In the genomic region with DNA sequence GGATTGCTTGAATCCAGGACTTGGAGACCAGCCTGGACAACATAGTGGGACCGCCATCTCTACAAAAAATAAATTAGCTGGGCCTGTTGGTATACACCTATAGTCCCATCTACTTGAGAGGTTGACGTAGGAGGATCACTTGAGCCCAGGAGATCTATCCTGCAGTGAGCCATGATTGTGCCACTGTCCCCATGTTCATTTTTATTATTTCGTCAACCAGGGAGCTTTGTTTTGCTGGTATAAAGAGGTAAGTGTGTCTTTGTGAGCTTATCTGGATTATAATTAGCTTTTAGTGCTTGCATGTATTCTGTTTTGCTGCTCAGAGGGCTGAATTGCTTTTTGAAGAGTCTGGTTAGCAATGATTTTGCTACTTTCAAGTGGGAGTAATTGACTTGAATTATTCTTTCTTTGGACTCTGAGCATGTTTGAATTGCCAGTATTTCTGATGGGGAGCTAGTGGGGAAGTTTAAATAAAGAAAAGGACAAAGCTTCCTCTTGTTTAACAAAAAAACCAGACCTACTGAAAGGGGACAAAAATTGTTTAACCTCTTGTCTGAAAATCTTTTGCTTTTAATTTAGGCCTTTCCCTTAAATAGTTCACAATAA, we compare ENCODE assay signal across 15 cellular contexts. TPM values are rescaled to one million over a fixed set of nuclear protein-coding genes. Genes with fewer than 3 reads are reported as not detected.
DNase-seq lines count a peak whose midpoint lies in the region; ATAC-seq and TF ChIP-seq lines count a peak whose summit lies in the region.
"Had no signal": no experiment of that assay in that cellular context is flagged by ENCODE, and none has a peak within 500 bp of the region (broad histone marks: within the 10 kb centered on the region; RNA-seq: fewer than 3 reads in every experiment).

No MANE protein-coding gene starts in this region.

- no peak overlapping the region for H3K4me3 Mint-ChIP-seq in nephron

- H3K4me3 ChIP-seq in Karpas-422 (ENCODE audit: low read length) (no peak overlapping the region), SK-N-MC (no peak overlapping the region)
- H3K4me3 ChIP-seq: esophagus squamous epithelium, pancreas, stomach had no signal

- H3K27me3 Mint-ChIP-seq in nephron (ENCODE audit: low read depth), result peaks cover 3% of the 10 kb centered on the region

- no peak overlapping the region for H2AFZ ChIP-seq in Karpas-422 (ENCODE audit: low read length)

- H3K9me3 ChIP-seq in Karpas-422 (ENCODE audit: low read length) (no peaks in the 10 kb centered on the region), SK-N-MC (ENCODE audit: low read depth, low read length) (no peaks in the 10 kb centered on the region)
- H3K9me3 ChIP-seq: Caco-2, esophagus squamous epithelium, pancreas, stomach had no signal

- H3K36me3 ChIP-seq in Karpas-422 (ENCODE audit: insufficient read depth, low read length) (peaks cover 12% of the 10 kb centered on the region; the same call in 1 of the 2 replicates), SK-N-MC (ENCODE audit: insufficient read depth, low read length) (peaks cover 10% of the 10 kb centered on the region; the same call in 1 of the 2 replicates)

- peaks cover 16% of the 10 kb centered on the region for H3K4me1 Mint-ChIP-seq in nephron

- no peaks in the 10 kb centered on the region for H3K9me2 ChIP-seq in Karpas-422 (replicated peaks; ENCODE audit: insufficient read depth, low read length)

- H3K9me3 Mint-ChIP-seq in nephron, result no peaks in the 10 kb centered on the region

- peaks cover 63% of the 10 kb centered on the region for H3K79me2 ChIP-seq in Karpas-422 (ENCODE audit: low read length)

- no peak overlapping the region for H3K4me2 ChIP-seq in Karpas-422 (ENCODE audit: low read depth, low read length, poor library complexity, severe bottlenecking)

- H3K36me3 Mint-ChIP-seq in nephron (ENCODE audit: low read depth), result peaks cover 37% of the 10 kb centered on the region

- peaks cover 24% of the 10 kb centered on the region for H3K4me1 ChIP-seq in Karpas-422 (ENCODE audit: low read length)
- H3K4me1 ChIP-seq: pancreas had no signal

- TF ChIP-seq CTCF in nephron (IDR thresholded peaks at IDR 0.05; ENCODE audit: unreplicated experiment in 3 of 3), result no peak

- H3K27me3 ChIP-seq in Karpas-422 (ENCODE audit: low read length), result no peaks in the 10 kb centered on the region
- H3K27me3 ChIP-seq: esophagus squamous epithelium, pancreas, stomach had no signal

- H3K9ac ChIP-seq in Karpas-422 (ENCODE audit: low read length), result peak overlapping the region; percentile 10; the same call in 1 of the 2 replicates
- H3K9ac ChIP-seq in SK-N-MC (ENCODE audit: insufficient read length), result no peak overlapping the region

- no peak for TF ChIP-seq POLR2A in erythroblast (IDR thresholded peaks at IDR 0.05; ENCODE audit: low read length)

- no peaks in the 10 kb centered on the region for H4K20me1 ChIP-seq in Karpas-422 (ENCODE audit: insufficient read depth, low read depth, low read length)

- H3K27ac Mint-ChIP-seq in nephron, result peak overlapping the region; percentile 5 to 79 (median 69)

- DNase-seq in Ammon's horn (ENCODE audit: low spot score) (peak; percentile 15), Karpas-422 (no peak), SK-N-MC (ENCODE audit: low read depth, low spot score) (no peak), HPDE6-E6E7 (ENCODE audit: extremely low spot score) (no peak), AML-193 (lab: John Stamatoyannopoulos, UW) (no peak), erythroblast (lab: John Stamatoyannopoulos, UW) (no peak)
- DNase-seq: activated CD4-positive, CD25-positive, alpha-beta regulatory T cell; Caco-2; esophagus squamous epithelium; NCI-H1092 treated with DMSO at 0.1 percent for 48 hours; pancreas; stomach had no signal

- no peak for ATAC-seq in GM19351 (IDR thresholded peaks at IDR 0.05; ENCODE audit: unreplicated experiment)
- ATAC-seq: pancreas, Right ventricle myocardium inferior had no signal

- H3K27ac ChIP-seq in Karpas-422 (ENCODE audit: low read length) (peak overlapping the region; percentile 46), SK-N-MC (peak overlapping the region; percentile 58; the same call in 1 of the 2 replicates)
- H3K27ac ChIP-seq: esophagus squamous epithelium, pancreas, stomach had no signal

RNA-seq across cellular contexts. Expression of a gene that starts 31.6 kb away (rescaled TPM):
- total RNA-seq in Karpas-422 (2014; rRNA removed; shearing (Covaris generic); ENCODE audit: low replicate concordance), result 32.6 and 42.6 TPM in 2 replicates

RNA-seq across cellular contexts. Expression of a gene that starts 46.0 kb away (rescaled TPM):
- 6.4 and 11.8 TPM in 2 replicates for total RNA-seq in Karpas-422 (2014; rRNA removed; shearing (Covaris generic); ENCODE audit: low replicate concordance)
